In the genomic region with DNA sequence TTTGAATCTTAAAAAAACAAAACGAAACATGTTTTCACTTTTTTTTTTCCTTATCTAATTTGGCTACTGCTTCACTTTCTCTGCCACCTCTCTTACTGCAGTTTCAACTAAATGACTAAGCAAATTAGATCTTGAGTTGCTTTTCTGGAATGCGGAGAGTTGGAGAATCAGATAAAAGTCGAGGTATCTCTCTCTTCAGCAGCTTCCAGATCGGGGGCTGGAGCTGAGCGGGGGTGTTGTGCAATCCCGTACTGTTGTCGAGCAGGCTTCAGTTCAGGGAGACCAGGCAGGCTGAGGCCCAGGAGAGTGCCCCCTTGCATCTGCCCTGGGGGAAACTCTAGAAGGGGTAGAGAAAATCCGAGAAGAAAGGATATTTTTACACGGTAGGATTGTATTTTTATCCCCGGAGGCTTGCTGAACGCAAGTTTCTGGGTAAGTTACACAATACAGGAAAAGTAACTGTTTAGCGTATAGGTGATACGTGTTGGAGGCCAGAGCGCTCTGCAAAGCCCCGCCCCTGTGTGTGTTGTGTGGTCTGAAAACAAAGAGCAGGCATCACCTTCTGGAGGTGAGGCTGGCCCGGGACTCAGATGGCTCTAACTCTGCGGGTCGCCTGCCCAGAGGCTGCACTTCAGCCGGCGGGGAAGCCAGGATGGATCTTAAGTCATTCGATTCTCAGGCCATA, we compare ENCODE assay signal across 8 cellular contexts.
DNase-seq lines count a peak whose midpoint lies in the region; ATAC-seq and TF ChIP-seq lines count a peak whose summit lies in the region.

No MANE protein-coding gene starts in this region.

- H3K27ac ChIP-seq in body of pancreas (peak overlapping the region; percentile 59 to 84 (median 68)), right lobe of liver (peak overlapping the region; percentile 19 to 58 (median 29))

- peak overlapping the region; percentile 34; the same call in 1 of the 2 replicates for H3K9ac ChIP-seq in ES-I3 (ENCODE audit: low read depth, low read length)

- H3K9me3 ChIP-seq in ES-I3 (ENCODE audit: control insufficient read depth, insufficient read depth, low read length) = no peaks in the 10 kb centered on the region
- no peaks in the 10 kb centered on the region for H3K9me3 ChIP-seq in body of pancreas
- no peaks in the 10 kb centered on the region for H3K9me3 ChIP-seq in right lobe of liver

- no peak for TF ChIP-seq CTCF in body of pancreas (IDR thresholded peaks at IDR 0.05)
- no peak for TF ChIP-seq CTCF in right lobe of liver (IDR thresholded peaks at IDR 0.05)

- no peaks in the 10 kb centered on the region for H3K9me3 Mint-ChIP-seq in T-helper 2 cell treated with Interferon-gamma antibody and Interleukin-4, amounts not matched to agents 5 μg/mL and 100 μg/mL, for 36 hours

- H3K36me3 ChIP-seq in ES-I3 (ENCODE audit: insufficient read depth, low read length) = no peaks in the 10 kb centered on the region
- H3K36me3 ChIP-seq in body of pancreas (replicated peaks in 1 of 2; ENCODE audit: insufficient read depth in 1 of 2, low read depth in 2 of 2) = no peaks in the 10 kb centered on the region
- H3K36me3 ChIP-seq in right lobe of liver = no peaks in the 10 kb centered on the region

- ATAC-seq in body of pancreas (peak; percentile 87), right lobe of liver (peak; percentile 82 to 93 (median 90))

- peak; percentile 27 for DNase-seq in T-helper 2 cell treated with Interferon-gamma antibody and Interleukin-4, amounts not matched to agents 5 μg/mL and 100 μg/mL, for 36 hours (ENCODE audit: low spot score)
- DNase-seq in body of pancreas (peak; percentile 63 to 76 (median 67)), right lobe of liver (peak; percentile 67 to 79 (median 69)), NCI-H2196 treated with DMSO at 0.1 percent for 48 hours (lab: John Stamatoyannopoulos, UW; ENCODE audit: unreplicated experiment) (no peak), NK-92 (lab: John Stamatoyannopoulos, UW; ENCODE audit: unreplicated experiment) (no peak), DMS 273 treated with DMSO at 0.1 percent for 48 hours (lab: John Stamatoyannopoulos, UW) (no peak)
- DNase-seq in stimulated activated naive CD4-positive, alpha-beta T cell (lab: John Stamatoyannopoulos, UW) = peak; percentile 41 to 88 (median 70)

- no peaks in the 10 kb centered on the region for H3K4me1 ChIP-seq in ES-I3 (ENCODE audit: insufficient read depth, low read length)
- H3K4me1 ChIP-seq in body of pancreas = peaks cover 15% of the 10 kb centered on the region
- no peaks in the 10 kb centered on the region for H3K4me1 ChIP-seq in right lobe of liver

- H3K36me3 Mint-ChIP-seq in T-helper 2 cell treated with Interferon-gamma antibody and Interleukin-4, amounts not matched to agents 5 μg/mL and 100 μg/mL, for 36 hours (ENCODE audit: low read depth) = peaks cover 3% of the 10 kb centered on the region

- intact Hi-C loops in body of pancreas (cut with DNase I) = no loop called here
- intact Hi-C loops in right lobe of liver (cut with DNase I) = no loop called here

- peaks cover 32% of the 10 kb centered on the region for H3K4me1 Mint-ChIP-seq in T-helper 2 cell treated with Interferon-gamma antibody and Interleukin-4, amounts not matched to agents 5 μg/mL and 100 μg/mL, for 36 hours (ENCODE audit: low read depth)

- H3K27ac Mint-ChIP-seq in T-helper 2 cell treated with Interferon-gamma antibody and Interleukin-4, amounts not matched to agents 5 μg/mL and 100 μg/mL, for 36 hours = peak overlapping the region; percentile 82

- H3K4me3 ChIP-seq in body of pancreas (no peak overlapping the region), right lobe of liver (peak overlapping the region in 2 of 3 donors; percentile 23 to 40)

- 4 to 8% methylated on average over 21 of the region's 21 CpGs for WGBS in body of pancreas, 2 donors
- WGBS in right lobe of liver (ENCODE audit: insufficient coverage, low coverage, low lambda C conversion rate, missing lambda C conversion rate) = 13% methylated on average over 21 of the region's 21 CpGs

- TF ChIP-seq POLR2A in body of pancreas (IDR thresholded peaks at IDR 0.05) = peak in 1 of 3 donors; percentile 38
- no peak for TF ChIP-seq POLR2A in right lobe of liver (IDR thresholded peaks at IDR 0.05)

- peak overlapping the region; percentile 84 for H3K4me3 Mint-ChIP-seq in T-helper 2 cell treated with Interferon-gamma antibody and Interleukin-4, amounts not matched to agents 5 μg/mL and 100 μg/mL, for 36 hours

- peaks cover 14% of the 10 kb centered on the region for H3K27me3 Mint-ChIP-seq in T-helper 2 cell treated with Interferon-gamma antibody and Interleukin-4, amounts not matched to agents 5 μg/mL and 100 μg/mL, for 36 hours (ENCODE audit: low read depth)

- H3K27me3 ChIP-seq in body of pancreas = no peaks in the 10 kb centered on the region
- H3K27me3 ChIP-seq in right lobe of liver = no peaks in the 10 kb centered on the region

Comparison
In these comparisons a context has a peak if more than half of its experiments do, and no peak if none do; other contexts are left out.
1. DNase-seq: peak in T-helper 2 cell treated with Interferon-gamma antibody and Interleukin-4, amounts not matched to agents 5 μg/mL and 100 μg/mL, for 36 hours (single experiment), body of pancreas (4 of 4), right lobe of liver (3 of 3) and stimulated activated naive CD4-positive, alpha-beta T cell (6 of 6); none in NCI-H2196 treated with DMSO at 0.1 percent for 48 hours (single experiment), NK-92 (single experiment) and DMS 273 treated with DMSO at 0.1 percent for 48 hours (single experiment).
2. H3K4me3 ChIP-seq: peak in right lobe of liver (2 of 3); none in body of pancreas (0 of 2).